In genomic region chr12:16763901-16764300, GRCh38 we compare ENCODE assay signal across 17 cellular contexts.
"Had no signal": no experiment of that assay in that cellular context is flagged by ENCODE, and none has a peak within 500 bp of the region (broad histone marks: within the 10 kb centered on the region; RNA-seq: fewer than 3 reads in every experiment).

No MANE protein-coding gene starts in this region.

- ATAC-seq: activated T-helper 17 cell treated with anti-CD3 and anti-CD28 coated beads, Interleukin-2, amount 50 U/mL, for 72 hours; body of pancreas; foreskin keratinocyte; left ventricle myocardium superior; WTC11 had no signal

- H3K9me3 ChIP-seq: adrenal gland, body of pancreas, thoracic aorta, vagina had no signal

- H3K36me3 ChIP-seq: adrenal gland, cardiac muscle cell, thoracic aorta, vagina had no signal

- H3K4me1 ChIP-seq: adrenal gland, body of pancreas, foreskin keratinocyte, vagina had no signal

- H3K27me3 ChIP-seq: adrenal gland, body of pancreas, cardiac muscle cell, foreskin keratinocyte, vagina had no signal

- H3K27ac ChIP-seq: adrenal gland, body of pancreas, cardiac muscle cell, foreskin keratinocyte, thoracic aorta, vagina had no signal

- DNase-seq: activated T-cell treated with anti-CD3 and anti-CD28 coated beads, Interleukin-2, amount 50 U/mL, for 1 hour; adrenal gland; body of pancreas; foreskin keratinocyte; hippocampal formation; left ventricle myocardium superior; nephron progenitor cell; posterior cingulate gyrus; retina; stimulated activated CD4-positive, alpha-beta T cell treated with anti-CD3 and anti-CD28 coated beads, Interleukin-4, amount 100 ng/mL, for 24 hours; stimulated activated naive CD4-positive, alpha-beta T cell treated with Interleukin-2 at 50 U/mL for 16 hours; T1000 had no signal

- H3K4me3 ChIP-seq: adrenal gland, body of pancreas, cardiac muscle cell, thoracic aorta, vagina had no signal
